2 cellular contexts compared by ENCODE assay signal in the genomic region with DNA sequence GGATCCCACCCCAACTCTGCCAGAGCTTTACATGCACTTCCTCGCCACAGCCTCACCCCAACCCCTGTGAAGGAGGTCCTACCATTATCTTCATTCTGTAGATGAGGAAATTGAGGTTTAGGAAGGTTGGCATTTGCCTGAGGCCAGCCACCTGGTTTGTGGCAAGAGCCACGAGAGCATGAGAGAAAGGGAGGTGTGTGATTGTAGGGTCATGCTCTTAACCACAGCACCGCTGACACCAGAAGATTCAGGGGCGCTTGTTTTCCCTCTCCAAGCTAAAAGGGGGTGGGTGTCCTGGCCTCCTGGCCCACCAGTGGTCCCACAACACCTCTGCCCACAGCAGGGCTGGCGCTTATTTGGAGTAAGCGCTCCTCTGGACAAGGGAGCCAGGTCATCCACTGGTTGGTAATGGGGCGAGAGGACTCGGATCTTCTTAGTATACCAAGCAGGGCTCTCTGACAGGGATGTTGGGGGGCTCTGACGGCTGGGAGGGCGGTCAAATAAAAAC.
TF ChIP-seq lines count a peak whose summit lies in the region.

No MANE protein-coding gene starts in this region.

TF ChIP-seq in GM23338, 12 proteins besides CTCF, POLR2A, EP300 and RAD21:
- no peak for TF ChIP-seq JUNB (IDR thresholded peaks at IDR 0.05; ENCODE audit: unreplicated experiment)
- TF ChIP-seq POLR2AphosphoS5 (IDR thresholded peaks at IDR 0.05; ENCODE audit: low read depth) = no peak
- TF ChIP-seq STAT1 (IDR thresholded peaks at IDR 0.05; ENCODE audit: unreplicated experiment) = no peak
- no peak for TF ChIP-seq ZNF331 (CRISPR knock-in tag; IDR thresholded peaks at IDR 0.05; ENCODE audit: low read depth)
- TF ChIP-seq, protein P1, sequence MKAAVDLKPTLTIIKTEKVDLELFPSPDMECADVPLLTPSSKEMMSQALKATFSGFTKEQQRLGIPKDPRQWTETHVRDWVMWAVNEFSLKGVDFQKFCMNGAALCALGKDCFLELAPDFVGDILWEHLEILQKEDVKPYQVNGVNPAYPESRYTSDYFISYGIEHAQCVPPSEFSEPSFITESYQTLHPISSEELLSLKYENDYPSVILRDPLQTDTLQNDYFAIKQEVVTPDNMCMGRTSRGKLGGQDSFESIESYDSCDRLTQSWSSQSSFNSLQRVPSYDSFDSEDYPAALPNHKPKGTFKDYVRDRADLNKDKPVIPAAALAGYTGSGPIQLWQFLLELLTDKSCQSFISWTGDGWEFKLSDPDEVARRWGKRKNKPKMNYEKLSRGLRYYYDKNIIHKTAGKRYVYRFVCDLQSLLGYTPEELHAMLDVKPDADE (IDR thresholded peaks at IDR 0.05) = no peak
- TF ChIP-seq NANOG (IDR thresholded peaks at IDR 0.05; ENCODE audit: borderline replicate concordance) = no peak
- TF ChIP-seq EZH2 (IDR thresholded peaks at IDR 0.05; ENCODE audit: low read depth, unreplicated experiment) = no peak
- no peak for TF ChIP-seq ZNF114 (CRISPR knock-in tag; IDR thresholded peaks at IDR 0.05)
TF ChIP-seq in GM23338: peak in this region for 0.

TF ChIP-seq in GM12878, 131 proteins besides CTCF, POLR2A, EP300 and RAD21:
- TF ChIP-seq SREBF2 (IDR thresholded peaks at IDR 0.05; ENCODE audit: low read length) (no peak), POLR2AphosphoS5 (IDR thresholded peaks at IDR 0.05; ENCODE audit: low read length) (no peak), NRF1 (conservative IDR thresholded peaks at IDR 0.05; ENCODE audit: low read depth, low read length) (no peak), BACH1 (IDR thresholded peaks at IDR 0.05; ENCODE audit: borderline replicate concordance) (no peak), KDM1A (IDR thresholded peaks at IDR 0.05; ENCODE audit: borderline replicate concordance) (no peak), DPF2 (IDR thresholded peaks at IDR 0.05) (no peak), NR2F1 (conservative IDR thresholded peaks at IDR 0.05) (no peak), ATF7 (IDR thresholded peaks at IDR 0.05; ENCODE audit: low read depth) (no peak), FOXM1 (IDR thresholded peaks at IDR 0.05; ENCODE audit: low read depth, low read length) (no peak), YY1 (IDR thresholded peaks at IDR 0.05; ENCODE audit: low read depth, low read length) (no peak), ESRRA (IDR thresholded peaks at IDR 0.05; ENCODE audit: low read length) (no peak)
- TF ChIP-seq, protein P2, sequence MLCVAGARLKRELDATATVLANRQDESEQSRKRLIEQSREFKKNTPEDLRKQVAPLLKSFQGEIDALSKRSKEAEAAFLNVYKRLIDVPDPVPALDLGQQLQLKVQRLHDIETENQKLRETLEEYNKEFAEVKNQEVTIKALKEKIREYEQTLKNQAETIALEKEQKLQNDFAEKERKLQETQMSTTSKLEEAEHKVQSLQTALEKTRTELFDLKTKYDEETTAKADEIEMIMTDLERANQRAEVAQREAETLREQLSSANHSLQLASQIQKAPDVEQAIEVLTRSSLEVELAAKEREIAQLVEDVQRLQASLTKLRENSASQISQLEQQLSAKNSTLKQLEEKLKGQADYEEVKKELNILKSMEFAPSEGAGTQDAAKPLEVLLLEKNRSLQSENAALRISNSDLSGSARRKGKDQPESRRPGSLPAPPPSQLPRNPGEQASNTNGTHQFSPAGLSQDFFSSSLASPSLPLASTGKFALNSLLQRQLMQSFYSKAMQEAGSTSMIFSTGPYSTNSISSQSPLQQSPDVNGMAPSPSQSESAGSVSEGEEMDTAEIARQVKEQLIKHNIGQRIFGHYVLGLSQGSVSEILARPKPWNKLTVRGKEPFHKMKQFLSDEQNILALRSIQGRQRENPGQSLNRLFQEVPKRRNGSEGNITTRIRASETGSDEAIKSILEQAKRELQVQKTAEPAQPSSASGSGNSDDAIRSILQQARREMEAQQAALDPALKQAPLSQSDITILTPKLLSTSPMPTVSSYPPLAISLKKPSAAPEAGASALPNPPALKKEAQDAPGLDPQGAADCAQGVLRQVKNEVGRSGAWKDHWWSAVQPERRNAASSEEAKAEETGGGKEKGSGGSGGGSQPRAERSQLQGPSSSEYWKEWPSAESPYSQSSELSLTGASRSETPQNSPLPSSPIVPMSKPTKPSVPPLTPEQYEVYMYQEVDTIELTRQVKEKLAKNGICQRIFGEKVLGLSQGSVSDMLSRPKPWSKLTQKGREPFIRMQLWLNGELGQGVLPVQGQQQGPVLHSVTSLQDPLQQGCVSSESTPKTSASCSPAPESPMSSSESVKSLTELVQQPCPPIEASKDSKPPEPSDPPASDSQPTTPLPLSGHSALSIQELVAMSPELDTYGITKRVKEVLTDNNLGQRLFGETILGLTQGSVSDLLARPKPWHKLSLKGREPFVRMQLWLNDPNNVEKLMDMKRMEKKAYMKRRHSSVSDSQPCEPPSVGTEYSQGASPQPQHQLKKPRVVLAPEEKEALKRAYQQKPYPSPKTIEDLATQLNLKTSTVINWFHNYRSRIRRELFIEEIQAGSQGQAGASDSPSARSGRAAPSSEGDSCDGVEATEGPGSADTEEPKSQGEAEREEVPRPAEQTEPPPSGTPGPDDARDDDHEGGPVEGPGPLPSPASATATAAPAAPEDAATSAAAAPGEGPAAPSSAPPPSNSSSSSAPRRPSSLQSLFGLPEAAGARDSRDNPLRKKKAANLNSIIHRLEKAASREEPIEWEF (IDR thresholded peaks at IDR 0.05; ENCODE audit: insufficient replicate concordance, low read depth, low read length) = no peak
- TF ChIP-seq, protein P3, sequence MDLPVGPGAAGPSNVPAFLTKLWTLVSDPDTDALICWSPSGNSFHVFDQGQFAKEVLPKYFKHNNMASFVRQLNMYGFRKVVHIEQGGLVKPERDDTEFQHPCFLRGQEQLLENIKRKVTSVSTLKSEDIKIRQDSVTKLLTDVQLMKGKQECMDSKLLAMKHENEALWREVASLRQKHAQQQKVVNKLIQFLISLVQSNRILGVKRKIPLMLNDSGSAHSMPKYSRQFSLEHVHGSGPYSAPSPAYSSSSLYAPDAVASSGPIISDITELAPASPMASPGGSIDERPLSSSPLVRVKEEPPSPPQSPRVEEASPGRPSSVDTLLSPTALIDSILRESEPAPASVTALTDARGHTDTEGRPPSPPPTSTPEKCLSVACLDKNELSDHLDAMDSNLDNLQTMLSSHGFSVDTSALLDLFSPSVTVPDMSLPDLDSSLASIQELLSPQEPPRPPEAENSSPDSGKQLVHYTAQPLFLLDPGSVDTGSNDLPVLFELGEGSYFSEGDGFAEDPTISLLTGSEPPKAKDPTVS (IDR thresholded peaks at IDR 0.05; ENCODE audit: low read depth, low read length) = no peak
- TF ChIP-seq, protein P4, sequence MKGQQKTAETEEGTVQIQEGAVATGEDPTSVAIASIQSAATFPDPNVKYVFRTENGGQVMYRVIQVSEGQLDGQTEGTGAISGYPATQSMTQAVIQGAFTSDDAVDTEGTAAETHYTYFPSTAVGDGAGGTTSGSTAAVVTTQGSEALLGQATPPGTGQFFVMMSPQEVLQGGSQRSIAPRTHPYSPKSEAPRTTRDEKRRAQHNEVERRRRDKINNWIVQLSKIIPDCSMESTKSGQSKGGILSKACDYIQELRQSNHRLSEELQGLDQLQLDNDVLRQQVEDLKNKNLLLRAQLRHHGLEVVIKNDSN (IDR thresholded peaks at IDR 0.05; ENCODE audit: borderline replicate concordance, extremely low read length, insufficient read depth, low read depth, low read length) = no peak
